Comparison of ENCODE assay signal across 8 cellular contexts in genomic region chr2:97911210-97911921, GRCh38.
DNase-seq lines count a peak whose midpoint lies in the region; ATAC-seq and TF ChIP-seq lines count a peak whose summit lies in the region.

No MANE protein-coding gene starts in this region.

- H3K27me3 Mint-ChIP-seq in CD4-positive, alpha-beta T cell: no peaks in the 10 kb centered on the region

- peaks cover 55% of the 10 kb centered on the region for H3K36me3 Mint-ChIP-seq in CD4-positive, alpha-beta T cell (ENCODE audit: low read depth)

- H4K20me1 ChIP-seq in osteoblast (ENCODE audit: insufficient read depth, low read length): peaks cover 10% of the 10 kb centered on the region

- no peak overlapping the region for H3K4me3 ChIP-seq in osteoblast (ENCODE audit: insufficient read depth, low read length)

- no peak overlapping the region for H3K4me2 ChIP-seq in osteoblast (ENCODE audit: insufficient read depth, low read length)

- ATAC-seq in GM19023 (IDR thresholded peaks at IDR 0.05; ENCODE audit: unreplicated experiment): peak; percentile 48
- peak; percentile 69 for ATAC-seq in HG02973 (IDR thresholded peaks at IDR 0.05; ENCODE audit: unreplicated experiment)
- no peak for ATAC-seq in CD4-positive, alpha-beta T cell (ENCODE audit: poor library complexity)
- no peak for ATAC-seq in esophagus mucosa

- DNase-seq in SIG-M5 treated with dmso at 0.1 percent for 504 hours (lab: John Stamatoyannopoulos, UW; ENCODE audit: unreplicated experiment) (peak; percentile 94), osteoblast (ENCODE audit: insufficient read length, low spot score, missing footprints) (peak; percentile 1), cerebellum (ENCODE audit: low spot score) (no peak), NCI-H526 treated with DMSO at 0.1 percent for 48 hours (lab: John Stamatoyannopoulos, UW) (no peak)
- DNase-seq in CD4-positive, alpha-beta T cell: no peak

- peaks cover 63% of the 10 kb centered on the region for H3K79me2 ChIP-seq in osteoblast (ENCODE audit: insufficient read depth, low read length)

- CTCF ChIA-PET in CD4-positive, alpha-beta T cell (lab: Charles Lee): no interaction called here

- H3K27ac Mint-ChIP-seq in CD4-positive, alpha-beta T cell: no peak overlapping the region

- H3K4me3 Mint-ChIP-seq in CD4-positive, alpha-beta T cell: no peak overlapping the region

- intact Hi-C loops in CD4-positive, alpha-beta T cell (cut with DNase I, micrococcal nuclease): no loop called here

- no peaks in the 10 kb centered on the region for H3K9me3 ChIP-seq in osteoblast (ENCODE audit: low read depth, low read length)
- no peaks in the 10 kb centered on the region for H3K9me3 ChIP-seq in CD4-positive, alpha-beta T cell (ENCODE audit: control insufficient read depth, low read length)

- H3K27ac ChIP-seq in osteoblast (ENCODE audit: low read depth, low read length): no peak overlapping the region
- no peak overlapping the region for H3K27ac ChIP-seq in CD4-positive, alpha-beta T cell (ENCODE audit: low read depth, low read length)

- no peaks in the 10 kb centered on the region for H3K36me3 ChIP-seq in osteoblast (ENCODE audit: insufficient read depth, low read length)

- TF ChIP-seq CTCF in osteoblast (IDR thresholded peaks at IDR 0.05; ENCODE audit: extremely low read depth, low read depth, low read length): no peak
- TF ChIP-seq CTCF in CD4-positive, alpha-beta T cell (IDR thresholded peaks at IDR 0.05): no peak

- POLR2A ChIA-PET in CD4-positive, alpha-beta T cell (lab: Charles Lee): no interaction called here

- H3K4me1 Mint-ChIP-seq in CD4-positive, alpha-beta T cell (ENCODE audit: low read depth): peaks cover 38% of the 10 kb centered on the region

- H3K9me3 Mint-ChIP-seq in CD4-positive, alpha-beta T cell: no peaks in the 10 kb centered on the region

- no peaks in the 10 kb centered on the region for H3K27me3 ChIP-seq in osteoblast (ENCODE audit: insufficient read depth, low read length)
- no peaks in the 10 kb centered on the region for H3K27me3 ChIP-seq in CD4-positive, alpha-beta T cell (ENCODE audit: control insufficient read depth, insufficient read depth, low read length)

- no peak overlapping the region for H2AFZ ChIP-seq in osteoblast (ENCODE audit: low read length)

- H3K4me1 ChIP-seq in osteoblast (ENCODE audit: insufficient read depth, low read length): peaks cover 13% of the 10 kb centered on the region

Comparison
In these comparisons a context has a peak if more than half of its experiments do, and no peak if none do; other contexts are left out.
1. ATAC-seq: peak in GM19023 (single experiment) and HG02973 (single experiment); none in CD4-positive, alpha-beta T cell (single experiment) and esophagus mucosa (single experiment).
2. DNase-seq: peak in SIG-M5 treated with dmso at 0.1 percent for 504 hours (single experiment) and osteoblast (single experiment); none in CD4-positive, alpha-beta T cell (0 of 10), cerebellum (single experiment) and NCI-H526 treated with DMSO at 0.1 percent for 48 hours (single experiment).